Comparison of ENCODE assay signal across 8 cellular contexts in the genomic region with DNA sequence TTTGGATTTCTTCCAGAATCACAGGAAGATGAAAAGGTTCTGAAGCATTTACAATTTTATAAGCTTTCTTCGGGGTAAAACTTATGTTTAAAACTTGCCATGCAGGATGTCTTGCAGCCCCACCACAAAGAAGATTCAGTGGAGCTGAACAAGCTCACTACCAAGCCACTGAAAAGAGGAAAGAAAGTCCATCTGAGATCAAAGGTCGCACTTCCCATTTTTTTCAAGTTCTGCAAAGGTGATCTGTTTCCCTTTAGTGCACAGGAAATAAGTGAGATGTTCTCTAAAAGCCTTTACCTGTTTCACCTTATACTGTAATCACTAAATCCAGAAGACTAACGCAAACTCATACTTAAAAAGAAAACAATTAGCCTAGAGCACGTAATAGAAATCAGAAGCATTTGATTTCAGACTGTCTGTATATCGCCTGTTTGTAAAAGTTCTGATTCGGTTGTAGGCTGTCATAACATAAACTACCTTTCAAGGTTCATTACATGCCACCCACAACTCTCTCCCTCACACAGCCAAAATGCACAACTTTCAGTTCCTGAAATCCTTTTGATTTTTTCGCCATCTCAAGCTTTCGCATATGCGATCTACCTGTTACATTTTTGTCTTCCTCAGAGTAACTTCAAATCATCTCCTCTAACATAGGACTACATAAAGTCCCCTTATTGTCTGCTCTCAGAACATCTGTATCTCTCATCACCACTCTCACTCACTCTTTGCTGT. TPM values are rescaled to one million over a fixed set of nuclear protein-coding genes. Genes with fewer than 3 reads are reported as not detected.
DNase-seq lines count a peak whose midpoint lies in the region; ATAC-seq and TF ChIP-seq lines count a peak whose summit lies in the region.

No MANE protein-coding gene starts in this region.

- no peak for DNase-seq in right cardiac atrium
- no peak for DNase-seq in left ventricle myocardium superior
- DNase-seq in epithelial cell of prostate (ENCODE audit: low read depth, low spot score): no peak
- no peak for DNase-seq in suprapubic skin (ENCODE audit: low spot score in 2 of 2)
- DNase-seq in inferior parietal cortex (ENCODE audit: extremely low spot score): no peak
- no peak for DNase-seq in GM03348 (ENCODE audit: low spot score)

- no peak overlapping the region for H3K27ac ChIP-seq in right cardiac atrium (ENCODE audit: low read length)
- H3K27ac ChIP-seq in epithelial cell of prostate: peak overlapping the region; percentile 86
- H3K27ac ChIP-seq in suprapubic skin: no peak overlapping the region

- no peak for TF ChIP-seq POLR2A in suprapubic skin (IDR thresholded peaks at IDR 0.05)

- no peak for ATAC-seq in right cardiac atrium
- ATAC-seq in left ventricle myocardium superior: no peak
- ATAC-seq in HG03571 (IDR thresholded peaks at IDR 0.05; ENCODE audit: unreplicated experiment): peak; percentile 36
- ATAC-seq in GM19023 (IDR thresholded peaks at IDR 0.05; ENCODE audit: unreplicated experiment): no peak

- H3K4me3 ChIP-seq in right cardiac atrium (ENCODE audit: low read length): peak overlapping the region; percentile 62
- H3K4me3 ChIP-seq in suprapubic skin: peak overlapping the region; percentile 89

- H3K4me1 ChIP-seq in right cardiac atrium (ENCODE audit: control insufficient read depth, insufficient read depth, low read length) (peaks cover 3% of the 10 kb centered on the region), suprapubic skin (peaks cover 36% of the 10 kb centered on the region)

- no peaks in the 10 kb centered on the region for H3K36me3 ChIP-seq in suprapubic skin

- intact Hi-C loops in right cardiac atrium (cut with DNase I): no loop called here
- intact Hi-C loops in left ventricle myocardium superior (cut with micrococcal nuclease): no loop called here

- WGBS in right cardiac atrium: 77% methylated on average over 9 of the region's 9 CpGs
- WGBS in suprapubic skin: 81% methylated on average over 9 of the region's 9 CpGs

- H3K27me3 ChIP-seq in right cardiac atrium (ENCODE audit: control insufficient read depth, insufficient read depth) (no peaks in the 10 kb centered on the region), suprapubic skin (no peaks in the 10 kb centered on the region)

- H3K9me3 ChIP-seq in right cardiac atrium (ENCODE audit: control insufficient read depth, low read length): no peaks in the 10 kb centered on the region
- no peaks in the 10 kb centered on the region for H3K9me3 ChIP-seq in suprapubic skin

- TF ChIP-seq EP300 in suprapubic skin (IDR thresholded peaks at IDR 0.05): no peak

- no peak for TF ChIP-seq CTCF in suprapubic skin (IDR thresholded peaks at IDR 0.05)

RNA-seq across cellular contexts. Expression of gene ECHDC1, which starts 1.8 kb away (rescaled TPM):
- 10 to 100 TPM; 32.9 to 40.5 (median 36.0) TPM for total RNA-seq in right cardiac atrium
- polyA plus RNA-seq in right cardiac atrium: 31.9 TPM
- total RNA-seq in left ventricle myocardium superior: 43.4 TPM
- total RNA-seq in suprapubic skin: 10 to 100 TPM; 23.9 to 42.6 (median 38.0) TPM
